ENCODE assay signal across 21 cellular contexts in genomic region chr10:4778761-4779160, GRCh38. TPM values are rescaled to one million over a fixed set of nuclear protein-coding genes. Genes with fewer than 3 reads are reported as not detected.
DNase-seq lines count a peak whose midpoint lies in the region; ATAC-seq, FAIRE-seq and TF ChIP-seq lines count a peak whose summit lies in the region.
"Had no signal": no experiment of that assay in that cellular context is flagged by ENCODE, and none has a peak within 500 bp of the region (broad histone marks: within the 10 kb centered on the region; RNA-seq: fewer than 3 reads in every experiment).

No MANE protein-coding gene starts in this region.

- peaks cover 13% of the 10 kb centered on the region for H3K4me1 Mint-ChIP-seq in astrocyte (ENCODE audit: low read depth, unreplicated experiment)
- H3K4me1 Mint-ChIP-seq: CD14-positive monocyte; CD4-positive, alpha-beta memory T cell had no signal

- H3K27me3 ChIP-seq in ACC112 (ENCODE audit: insufficient read depth, low read length), result no peaks in the 10 kb centered on the region
- no peaks in the 10 kb centered on the region for H3K27me3 ChIP-seq in GM23248 (replicated peaks; ENCODE audit: insufficient read depth)
- H3K27me3 ChIP-seq in astrocyte (ENCODE audit: insufficient read depth, low read length), result no peaks in the 10 kb centered on the region
- H3K27me3 ChIP-seq: BLaER1 had no signal

- no peak for ATAC-seq in GM18511 (IDR thresholded peaks at IDR 0.05; ENCODE audit: unreplicated experiment)
- ATAC-seq: K562 had no signal

- peak; percentile 59 for FAIRE-seq in astrocyte (lab: Jason Lieb, UNC)
- FAIRE-seq: A204.1, H54, K562 had no signal

- H3K27me3 Mint-ChIP-seq in astrocyte (ENCODE audit: low read depth, unreplicated experiment), result no peaks in the 10 kb centered on the region

- no peak overlapping the region for H3K4me3 ChIP-seq in ACC112 (ENCODE audit: low read depth, low read length)
- peak overlapping the region; percentile 59 for H3K4me3 ChIP-seq in GM23248
- no peak overlapping the region for H3K4me3 ChIP-seq in astrocyte (ENCODE audit: insufficient read depth, low read depth, low read length)
- no peak overlapping the region for H3K4me3 ChIP-seq in fibroblast of the aortic adventitia (ENCODE audit: low read depth, low read length)
- H3K4me3 ChIP-seq: BLaER1, K562 had no signal

- H3K79me2 ChIP-seq in ACC112 (ENCODE audit: control insufficient read depth, insufficient read depth, low read length, unreplicated experiment), result no peaks in the 10 kb centered on the region
- H3K79me2 ChIP-seq in GM23248 (ENCODE audit: insufficient read depth), result no peaks in the 10 kb centered on the region
- no peaks in the 10 kb centered on the region for H3K79me2 ChIP-seq in astrocyte (ENCODE audit: insufficient read depth, low read length)

- no peak overlapping the region for H3K4me3 Mint-ChIP-seq in astrocyte (ENCODE audit: unreplicated experiment)
- H3K4me3 Mint-ChIP-seq: CD14-positive monocyte; CD4-positive, alpha-beta memory T cell had no signal

- H3K36me3 ChIP-seq in ACC112 (ENCODE audit: insufficient read depth, low read length) (no peaks in the 10 kb centered on the region), GM23248 (ENCODE audit: low read depth) (no peaks in the 10 kb centered on the region), astrocyte (ENCODE audit: insufficient read depth, low read length) (no peaks in the 10 kb centered on the region)
- H3K36me3 ChIP-seq: BLaER1 had no signal

- H3K36me3 Mint-ChIP-seq in astrocyte (ENCODE audit: low read depth, unreplicated experiment), result no peaks in the 10 kb centered on the region
- H3K36me3 Mint-ChIP-seq: CD14-positive monocyte; CD4-positive, alpha-beta memory T cell had no signal

- H3K9me3 ChIP-seq in GM23248 (ENCODE audit: low read depth) (no peaks in the 10 kb centered on the region), astrocyte (ENCODE audit: insufficient read depth, low read depth, low read length) (no peaks in the 10 kb centered on the region)
- H3K9me3 ChIP-seq: BLaER1 had no signal

- 0 out of 2 replicates have a peak overlapping the region, but pooled peaks have one; percentile 2 for H3K27ac ChIP-seq in ACC112 (ENCODE audit: low read depth, low read length)
- H3K27ac ChIP-seq in GM23248, result peak overlapping the region; percentile 58
- no peak overlapping the region for H3K27ac ChIP-seq in astrocyte (ENCODE audit: low read depth, low read length)
- H3K27ac ChIP-seq: BLaER1, HL-60 had no signal

- H3K4me2 ChIP-seq in GM23248 (ENCODE audit: unreplicated experiment) (peak overlapping the region; percentile 85), astrocyte (ENCODE audit: low read length) (no peak overlapping the region)
- H3K4me2 ChIP-seq: BLaER1 had no signal

- H2AFZ ChIP-seq in ACC112 (ENCODE audit: low read length, unreplicated experiment), result peak overlapping the region; percentile 55
- peak overlapping the region; percentile 84 for H2AFZ ChIP-seq in GM23248
- no peak overlapping the region for H2AFZ ChIP-seq in astrocyte (ENCODE audit: low read depth, low read length)

- no peaks in the 10 kb centered on the region for H3K9me2 ChIP-seq in GM23248 (ENCODE audit: insufficient read depth)

- H3K27ac Mint-ChIP-seq in astrocyte (ENCODE audit: unreplicated experiment), result no peak overlapping the region
- H3K27ac Mint-ChIP-seq: CD14-positive monocyte; CD4-positive, alpha-beta memory T cell had no signal

- no peaks in the 10 kb centered on the region for H4K20me1 ChIP-seq in GM23248 (ENCODE audit: insufficient read depth)
- H4K20me1 ChIP-seq in astrocyte (ENCODE audit: insufficient read depth, low read length), result no peaks in the 10 kb centered on the region
- H4K20me1 ChIP-seq: BLaER1 had no signal

- no peaks in the 10 kb centered on the region for H3K9me3 Mint-ChIP-seq in astrocyte (ENCODE audit: unreplicated experiment)
- H3K9me3 Mint-ChIP-seq: CD14-positive monocyte had no signal

- peak overlapping the region; percentile 63 for H3K9ac ChIP-seq in GM23248
- no peak overlapping the region for H3K9ac ChIP-seq in astrocyte (ENCODE audit: low read length)
- H3K9ac ChIP-seq: BLaER1 had no signal

- no peak for DNase-seq in GM23248
- DNase-seq in astrocyte (ENCODE audit: low read depth), result no peak
- DNase-seq in fibroblast of the aortic adventitia (ENCODE audit: low read depth), result peak; percentile 30
- no peak for DNase-seq in SIG-M5 treated with dmso at 0.1 percent for 504 hours (lab: John Stamatoyannopoulos, UW; ENCODE audit: unreplicated experiment)
- no peak for DNase-seq in NCI-H526 treated with DMSO at 0.1 percent for 48 hours (lab: John Stamatoyannopoulos, UW)
- DNase-seq: CD4-positive, alpha-beta memory T cell; DMS153; DMS79; GF-D8; HCEC 1CT; IMR-90 had no signal

- TF ChIP-seq CTCF in astrocyte (IDR thresholded peaks at IDR 0.05; ENCODE audit: insufficient read depth, low read depth, low read length) (no peak), fibroblast of the aortic adventitia (IDR thresholded peaks at IDR 0.05; ENCODE audit: insufficient read depth, low read length) (no peak)

- peaks cover 32% of the 10 kb centered on the region for H3K4me1 ChIP-seq in ACC112 (ENCODE audit: control insufficient read depth, insufficient read depth, low read length, unreplicated experiment)
- peaks cover 60% of the 10 kb centered on the region for H3K4me1 ChIP-seq in GM23248 (ENCODE audit: insufficient read depth)
- H3K4me1 ChIP-seq in astrocyte (ENCODE audit: insufficient read depth, low read length), result peaks cover 4% of the 10 kb centered on the region

- in situ Hi-C loops in GM23248 (cut with MboI), result no loop called here

- peaks cover 58% of the 10 kb centered on the region for H3F3A ChIP-seq in GM23248 (ENCODE audit: insufficient read depth)

RNA-seq across cellular contexts. Expression of gene AKR1E2, which starts 47.2 kb away (rescaled TPM):
- 14.3 and 16.0 TPM in 2 replicates for total RNA-seq in GM23248 (2014; rRNA removed; shearing (Covaris generic))
- polyA plus RNA-seq in GM23248 (2016; fragmentation: Nextera tagmentation; extraction: Ambion mirVana), result 5.1 and 5.2 TPM in 2 replicates
- total RNA-seq in astrocyte (0.91 and 1.4 TPM in 2 replicates), fibroblast of the aortic adventitia (ENCODE audit: low replicate concordance) (1.3 and 4.6 TPM in 2 replicates)
- total RNA-seq: Daoy, HT1080 had no signal
